13 cellular contexts compared by ENCODE assay signal in genomic region chr14:71116206-71117122, GRCh38.
DNase-seq lines count a peak whose midpoint lies in the region; FAIRE-seq and TF ChIP-seq lines count a peak whose summit lies in the region.
"Had no signal": no experiment of that assay in that cellular context is flagged by ENCODE, and none has a peak within 500 bp of the region (broad histone marks: within the 10 kb centered on the region; RNA-seq: fewer than 3 reads in every experiment).

No MANE protein-coding gene starts in this region.

- H3K4me3 Mint-ChIP-seq in HFFc6 (no peak overlapping the region), neural crest cell (no peak overlapping the region)
- no peak overlapping the region for H3K4me3 Mint-ChIP-seq in activated CD4-positive, alpha-beta memory T cell treated with anti-CD3 and anti-CD28 coated beads, Interleukin-2, amount 10 ng/mL, durations not matched to agents 7 days and 5 days
- H3K4me3 Mint-ChIP-seq: CD4-positive, alpha-beta memory T cell had no signal

- H3K9me3 Mint-ChIP-seq in HFFc6 (peaks cover 5% of the 10 kb centered on the region; the same call in 1 of the 2 replicates), neural crest cell (no peaks in the 10 kb centered on the region)
- H3K9me3 Mint-ChIP-seq in activated CD4-positive, alpha-beta memory T cell treated with anti-CD3 and anti-CD28 coated beads, Interleukin-2, amount 10 ng/mL, durations not matched to agents 7 days and 5 days, result no peaks in the 10 kb centered on the region
- H3K9me3 Mint-ChIP-seq: CD4-positive, alpha-beta memory T cell had no signal

- H3K27ac Mint-ChIP-seq in HFFc6 (peak overlapping the region; percentile 89), neural crest cell (ENCODE audit: unreplicated experiment) (peak overlapping the region; percentile 62)
- no peak overlapping the region for H3K27ac Mint-ChIP-seq in activated CD4-positive, alpha-beta memory T cell treated with anti-CD3 and anti-CD28 coated beads, Interleukin-2, amount 10 ng/mL, durations not matched to agents 7 days and 5 days

- H3K27ac ChIP-seq in MM.1S (ENCODE audit: low read length) (no peak overlapping the region), coronary artery (no peak overlapping the region)
- H3K27ac ChIP-seq: right atrium auricular region had no signal

- FAIRE-seq in GM12891 (lab: Jason Lieb, UNC), result peak; percentile 84
- FAIRE-seq: endometrium, RCC 7860 had no signal

- H3K27me3 ChIP-seq in MM.1S (replicated peaks; ENCODE audit: insufficient read depth, low read length), result no peaks in the 10 kb centered on the region
- H3K27me3 ChIP-seq: right atrium auricular region had no signal

- no peaks in the 10 kb centered on the region for H3K9me3 ChIP-seq in MM.1S (replicated peaks; ENCODE audit: insufficient read depth, low read length)
- H3K9me3 ChIP-seq: right atrium auricular region had no signal

- H3K27me3 Mint-ChIP-seq in HFFc6 (ENCODE audit: insufficient read depth) (peaks cover 11% of the 10 kb centered on the region), neural crest cell (ENCODE audit: low read depth) (no peaks in the 10 kb centered on the region)
- no peaks in the 10 kb centered on the region for H3K27me3 Mint-ChIP-seq in activated CD4-positive, alpha-beta memory T cell treated with anti-CD3 and anti-CD28 coated beads, Interleukin-2, amount 10 ng/mL, durations not matched to agents 7 days and 5 days
- H3K27me3 Mint-ChIP-seq: CD4-positive, alpha-beta memory T cell had no signal

- no peaks in the 10 kb centered on the region for H3K79me2 ChIP-seq in MM.1S (ENCODE audit: low read length)

- TF ChIP-seq CTCF in HFFc6 (IDR thresholded peaks at IDR 0.05), result no peak
- TF ChIP-seq CTCF in neural crest cell (conservative IDR thresholded peaks at IDR 0.05), result no peak
- no peak for TF ChIP-seq CTCF in MM.1S (IDR thresholded peaks at IDR 0.05; ENCODE audit: low read length)
- no peak for TF ChIP-seq CTCF in coronary artery (IDR thresholded peaks at IDR 0.05)

- no peaks in the 10 kb centered on the region for H4K20me1 ChIP-seq in MM.1S (ENCODE audit: insufficient read depth, low read length)

- H3K9me2 ChIP-seq in MM.1S (replicated peaks; ENCODE audit: insufficient read depth, low read length), result no peaks in the 10 kb centered on the region

- no peaks in the 10 kb centered on the region for H3K4me1 ChIP-seq in MM.1S (ENCODE audit: low read length)
- H3K4me1 ChIP-seq: right atrium auricular region had no signal

- H3K4me1 Mint-ChIP-seq in HFFc6 (ENCODE audit: low read depth) (peaks cover 57% of the 10 kb centered on the region), neural crest cell (peaks cover 9% of the 10 kb centered on the region)
- H3K4me1 Mint-ChIP-seq in activated CD4-positive, alpha-beta memory T cell treated with anti-CD3 and anti-CD28 coated beads, Interleukin-2, amount 10 ng/mL, durations not matched to agents 7 days and 5 days, result peaks cover 10% of the 10 kb centered on the region

- DNase-seq in GM12891 (ENCODE audit: insufficient read length, low spot score), result no peak
- no peak for DNase-seq in HFFc6
- peak; percentile 47 for DNase-seq in amniotic epithelial cell (ENCODE audit: low read depth)
- DNase-seq in neural crest cell (ENCODE audit: low read depth, low spot score), result no peak
- no peak for DNase-seq in MM.1S
- DNase-seq in activated CD4-positive, alpha-beta memory T cell treated with anti-CD3 and anti-CD28 coated beads, Interleukin-2, amount 10 ng/mL, durations not matched to agents 7 days and 5 days, result no peak
- no peak for DNase-seq in coronary artery (ENCODE audit: low spot score)
- no peak for DNase-seq in EL
- DNase-seq: activated CD8-positive, alpha-beta memory T cell treated with anti-CD3 and anti-CD28 coated beads, Interleukin-2, amount 50 U/mL, for 48 hours; CD4-positive, alpha-beta memory T cell had no signal

- POLR2A ChIA-PET in activated CD4-positive, alpha-beta memory T cell treated with anti-CD3 and anti-CD28 coated beads, Interleukin-2, amount 10 ng/mL, durations not matched to agents 7 days and 5 days (lab: Charles Lee), result no interaction called here

- CTCF ChIA-PET in activated CD4-positive, alpha-beta memory T cell treated with anti-CD3 and anti-CD28 coated beads, Interleukin-2, amount 10 ng/mL, durations not matched to agents 7 days and 5 days (lab: Charles Lee), result no interaction called here

- no peak overlapping the region for H3K9ac ChIP-seq in MM.1S (ENCODE audit: low read length)

- H3K4me3 ChIP-seq in MM.1S (ENCODE audit: low read length) (no peak overlapping the region), coronary artery (no peak overlapping the region)
- H3K4me3 ChIP-seq: right atrium auricular region had no signal

- no peak for TF ChIP-seq POLR2A in GM12891 (IDR thresholded peaks at IDR 0.05; ENCODE audit: low read depth, low read length)

- H3K36me3 Mint-ChIP-seq in HFFc6 (ENCODE audit: low read depth) (peaks cover 35% of the 10 kb centered on the region), neural crest cell (ENCODE audit: low read depth) (peaks cover 20% of the 10 kb centered on the region)
- H3K36me3 Mint-ChIP-seq in activated CD4-positive, alpha-beta memory T cell treated with anti-CD3 and anti-CD28 coated beads, Interleukin-2, amount 10 ng/mL, durations not matched to agents 7 days and 5 days (ENCODE audit: low read depth), result peaks cover 21% of the 10 kb centered on the region

- no peaks in the 10 kb centered on the region for H3K36me3 ChIP-seq in MM.1S (replicated peaks; ENCODE audit: insufficient read depth, low read length)

- no peak overlapping the region for H2AFZ ChIP-seq in MM.1S (ENCODE audit: low read length)

- no peaks in the 10 kb centered on the region for H3F3A ChIP-seq in MM.1S (ENCODE audit: insufficient read depth, low read length)

- H3K4me2 ChIP-seq in MM.1S (ENCODE audit: low read depth, low read length), result no peak overlapping the region

TF ChIP-seq in GM12891, 5 proteins besides CTCF, POLR2A, EP300 and RAD21:
- TF ChIP-seq TAF1 (IDR thresholded peaks at IDR 0.05; ENCODE audit: low read depth, low read length) (no peak), SPI1 (IDR thresholded peaks at IDR 0.05; ENCODE audit: low read depth, low read length) (0 out of 2 replicates have a peak, but pooled peaks have one; percentile 34), POLR2AphosphoS5 (IDR thresholded peaks at IDR 0.05; ENCODE audit: low read depth, low read length) (no peak), PAX5 (IDR thresholded peaks at IDR 0.05; ENCODE audit: insufficient read depth, low read length, severe bottlenecking) (peak; percentile 75), POU2F2 (IDR thresholded peaks at IDR 0.05; ENCODE audit: low read depth, low read length) (no peak)
